ENCODE assay signal across 8 cellular contexts in the genomic region with DNA sequence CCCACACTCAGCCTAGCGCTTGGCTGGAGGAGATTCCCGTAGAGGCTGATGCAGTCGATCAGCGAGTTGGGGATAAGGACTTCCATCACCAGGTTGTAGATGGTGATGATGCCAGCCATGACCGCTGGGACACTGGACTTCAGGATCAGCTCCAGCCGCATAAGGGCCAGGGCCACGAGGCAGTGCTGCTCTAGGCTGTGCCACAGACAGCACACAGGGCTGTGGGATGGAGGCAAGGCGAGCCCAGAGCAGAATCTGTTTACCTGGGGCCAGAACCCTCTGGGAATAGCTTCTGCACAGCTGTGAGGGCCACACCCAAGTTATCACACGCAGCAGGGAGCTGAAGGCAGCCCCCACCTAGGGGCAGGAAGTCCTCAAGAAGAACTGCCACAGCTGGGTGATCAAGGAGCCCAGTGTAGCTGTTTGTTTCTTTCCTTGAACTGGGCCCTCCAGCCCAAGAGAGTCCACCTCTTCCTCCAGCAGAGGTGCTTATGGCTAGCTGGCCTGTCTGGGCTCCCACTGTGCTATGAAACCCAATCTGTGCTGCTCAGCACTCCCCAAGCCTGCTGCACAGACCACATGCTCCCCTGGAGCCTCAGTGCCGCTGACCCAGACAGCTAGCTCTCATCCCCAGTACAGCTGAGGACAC. TPM values are rescaled to one million over a fixed set of nuclear protein-coding genes. Genes with fewer than 3 reads are reported as not detected.
DNase-seq lines count a peak whose midpoint lies in the region; ATAC-seq and TF ChIP-seq lines count a peak whose summit lies in the region.

No MANE protein-coding gene starts in this region.

- TF ChIP-seq CTCF in GM20000 (IDR thresholded peaks at IDR 0.05; ENCODE audit: extremely low read depth, missing control alignments) (no peak), OCI-LY1 (IDR thresholded peaks at IDR 0.05; ENCODE audit: low read length) (no peak), endothelial cell (IDR thresholded peaks at IDR 0.05; ENCODE audit: unreplicated experiment) (no peak), type B pancreatic cell (conservative IDR thresholded peaks at IDR 0.05) (no peak)

- H3F3A ChIP-seq in OCI-LY1 (ENCODE audit: insufficient read depth, low read length), result no peaks in the 10 kb centered on the region

- no peak for TF ChIP-seq POLR2A in GM18505 (IDR thresholded peaks at IDR 0.05; ENCODE audit: borderline replicate concordance, extremely low read depth, insufficient read depth, insufficient read length)

- H3K4me1 Mint-ChIP-seq in endothelial cell (ENCODE audit: unreplicated experiment) (peaks cover 68% of the 10 kb centered on the region), type B pancreatic cell (ENCODE audit: unreplicated experiment) (peaks cover 36% of the 10 kb centered on the region)

- peak overlapping the region; percentile 96 for H3K27ac ChIP-seq in OCI-LY1 (ENCODE audit: low read depth, low read length, poor library complexity, severe bottlenecking)

- peak; percentile 82 for DNase-seq in COLO668 (lab: John Stamatoyannopoulos, UW; ENCODE audit: unreplicated experiment)
- DNase-seq in GM20000 (ENCODE audit: low spot score), result peak; percentile 63
- DNase-seq in endothelial cell (ENCODE audit: low spot score), result no peak
- DNase-seq in type B pancreatic cell (ENCODE audit: extremely low spot score, unreplicated experiment), result no peak
- no peak for DNase-seq in NCI-H2029 (lab: John Stamatoyannopoulos, UW)
- DNase-seq in NCI-H345 (lab: John Stamatoyannopoulos, UW), result no peak

- peaks cover 91% of the 10 kb centered on the region for H3K79me2 ChIP-seq in OCI-LY1 (ENCODE audit: insufficient read depth, low read length)

- H3K27ac Mint-ChIP-seq in endothelial cell (ENCODE audit: unreplicated experiment) (no peak overlapping the region), type B pancreatic cell (peak overlapping the region; percentile 50)

- peaks cover 1% of the 10 kb centered on the region for H3K27me3 Mint-ChIP-seq in endothelial cell (ENCODE audit: unreplicated experiment)
- H3K27me3 Mint-ChIP-seq in type B pancreatic cell, result no peaks in the 10 kb centered on the region

- H3K9me2 ChIP-seq in OCI-LY1 (ENCODE audit: low read depth, low read length), result no peaks in the 10 kb centered on the region

- peak overlapping the region; percentile 67 for H3K4me2 ChIP-seq in OCI-LY1 (ENCODE audit: low read length)

- no peak overlapping the region for H2AFZ ChIP-seq in OCI-LY1 (ENCODE audit: low read length)

- no peaks in the 10 kb centered on the region for H4K20me1 ChIP-seq in OCI-LY1 (ENCODE audit: insufficient read depth, low read length)

- ATAC-seq in GM18505 (IDR thresholded peaks at IDR 0.05; ENCODE audit: unreplicated experiment), result no peak

- H3K36me3 Mint-ChIP-seq in endothelial cell (ENCODE audit: low read depth, unreplicated experiment), result peaks cover 51% of the 10 kb centered on the region
- peaks cover 32% of the 10 kb centered on the region for H3K36me3 Mint-ChIP-seq in type B pancreatic cell

- peak overlapping the region; percentile 58 for H3K9ac ChIP-seq in OCI-LY1 (ENCODE audit: low read length)

- H3K4me3 Mint-ChIP-seq in endothelial cell (ENCODE audit: unreplicated experiment) (peak overlapping the region; percentile 62), type B pancreatic cell (peak overlapping the region; percentile 73)

- no peaks in the 10 kb centered on the region for H3K9me3 ChIP-seq in OCI-LY1 (ENCODE audit: low read length)

- peak overlapping the region; percentile 46 for H3K4me3 ChIP-seq in OCI-LY1 (ENCODE audit: low read depth, low read length, poor library complexity, severe bottlenecking)

- H3K27me3 ChIP-seq in OCI-LY1 (ENCODE audit: insufficient read depth, low read length), result no peaks in the 10 kb centered on the region

- H3K36me3 ChIP-seq in OCI-LY1 (ENCODE audit: insufficient read depth, low read length), result peaks cover 65% of the 10 kb centered on the region

- H3K9me3 Mint-ChIP-seq in endothelial cell (ENCODE audit: unreplicated experiment) (no peaks in the 10 kb centered on the region), type B pancreatic cell (no peaks in the 10 kb centered on the region)

- peaks cover 91% of the 10 kb centered on the region for H3K4me1 ChIP-seq in OCI-LY1 (ENCODE audit: insufficient read depth, low read length, severe bottlenecking)

RNA-seq across cellular contexts. Expression of a gene that starts 6.2 kb away (rescaled TPM):
- total RNA-seq in endothelial cell (ENCODE audit: unreplicated experiment), result 511 TPM
- 192 and 706 TPM in 2 replicates for total RNA-seq in type B pancreatic cell (ENCODE audit: low replicate concordance)

Comparison
In these comparisons a context has a peak if more than half of its experiments do, and no peak if none do; other contexts are left out.
1. DNase-seq: peak in COLO668 (single experiment) and GM20000 (single experiment); none in endothelial cell (single experiment), type B pancreatic cell (single experiment), NCI-H2029 (single experiment) and NCI-H345 (single experiment).